In genomic region chr7:35258125-35258890, GRCh38 we compare ENCODE assay signal across 17 cellular contexts. TPM values are rescaled to one million over a fixed set of nuclear protein-coding genes. Genes with fewer than 3 reads are reported as not detected.
DNase-seq lines count a peak whose midpoint lies in the region; ATAC-seq and TF ChIP-seq lines count a peak whose summit lies in the region.
"Had no signal": no experiment of that assay in that cellular context is flagged by ENCODE, and none has a peak within 500 bp of the region (broad histone marks: within the 10 kb centered on the region; RNA-seq: fewer than 3 reads in every experiment).

No MANE protein-coding gene starts in this region.

- H3K9me2 ChIP-seq in neural cell (ENCODE audit: insufficient read depth, low read length), result no peaks in the 10 kb centered on the region

- H4K8ac ChIP-seq in IMR-90 (ENCODE audit: low read depth in 2 of 2, low read length in 2 of 2), result no peak overlapping the region

- no peak overlapping the region for H2AK5ac ChIP-seq in IMR-90 (ENCODE audit: low read depth, low read length)

- H2BK120ac ChIP-seq in IMR-90 (ENCODE audit: low read depth, low read length), result no peak overlapping the region

- peak overlapping the region; percentile 75 for H3K27ac Mint-ChIP-seq in T-helper 2 cell treated with Interferon-gamma antibody and Interleukin-4, amounts not matched to agents 5 μg/mL and 100 μg/mL, for 36 hours
- H3K27ac Mint-ChIP-seq in naive thymus-derived CD8-positive, alpha-beta T cell, result no peak overlapping the region
- H3K27ac Mint-ChIP-seq: activated T-helper 17 cell treated with anti-CD3 and anti-CD28 coated beads, Interleukin-2, amount 50 U/mL, for 72 hours had no signal

- CTCF ChIA-PET in IMR-90 (lab: Yijun Ruan, JAX), result no interaction called here

- BruUV-seq in IMR-90 (replicated peaks; lab: Mats Ljungman, UMichigan), result no TSS peak

- no peaks in the 10 kb centered on the region for H3K9me1 ChIP-seq in IMR-90 (ENCODE audit: insufficient read depth, low read length)

- H3K18ac ChIP-seq in IMR-90 (ENCODE audit: low read depth, low read length), result no peak overlapping the region

- H4K20me1 ChIP-seq in IMR-90 (ENCODE audit: insufficient read depth, low read length) (no peaks in the 10 kb centered on the region), neural cell (ENCODE audit: insufficient read depth) (no peaks in the 10 kb centered on the region)

- peaks cover 4% of the 10 kb centered on the region for H3K36me3 Mint-ChIP-seq in T-helper 2 cell treated with Interferon-gamma antibody and Interleukin-4, amounts not matched to agents 5 μg/mL and 100 μg/mL, for 36 hours (ENCODE audit: low read depth)
- H3K36me3 Mint-ChIP-seq in naive thymus-derived CD8-positive, alpha-beta T cell, result peaks cover 2 to 7% (median 2%) of the 10 kb centered on the region in 3 donors

- H3K4me1 ChIP-seq in IMR-90 (ENCODE audit: control insufficient read depth, insufficient read depth, low read length), result no peaks in the 10 kb centered on the region

- H3K4me3 ChIP-seq in IMR-90 (ENCODE audit: insufficient read depth, low read depth, low read length), result no peak overlapping the region
- peak overlapping the region; percentile 44 for H3K4me3 ChIP-seq in neural cell (ENCODE audit: low read length)
- H3K4me3 ChIP-seq: MG63, mucosa of descending colon had no signal

- H4K91ac ChIP-seq in IMR-90 (ENCODE audit: insufficient read depth, low read depth, low read length), result no peak overlapping the region

- no peak for TF ChIP-seq POLR2A in IMR-90 (IDR thresholded peaks at IDR 0.05; ENCODE audit: low read depth, low read length)

- TF ChIP-seq RAD21 in IMR-90 (IDR thresholded peaks at IDR 0.05; ENCODE audit: low read length) (no peak), neural cell (conservative IDR thresholded peaks at IDR 0.05) (no peak)

- H2AFZ ChIP-seq in IMR-90 (replicated peaks; ENCODE audit: low read length, poor library complexity) (peak overlapping the region; percentile 27), neural cell (ENCODE audit: low read depth, low read length) (no peak overlapping the region)

- no peaks in the 10 kb centered on the region for H3F3A ChIP-seq in neural cell (ENCODE audit: insufficient read depth, low read length, poor library complexity, severe bottlenecking)

- TF ChIP-seq CTCF in IMR-90 (conservative IDR thresholded peaks at IDR 0.05; ENCODE audit: low read depth, low read length), result no peak
- TF ChIP-seq CTCF in neural cell (IDR thresholded peaks at IDR 0.05; ENCODE audit: poor library complexity, severe bottlenecking), result no peak

- H3K4ac ChIP-seq in IMR-90 (ENCODE audit: low read depth, low read length), result no peak overlapping the region

- H3K79me2 ChIP-seq in neural cell (replicated peaks; ENCODE audit: insufficient read depth, low read length), result no peaks in the 10 kb centered on the region

- H3K4me1 Mint-ChIP-seq in T-helper 2 cell treated with Interferon-gamma antibody and Interleukin-4, amounts not matched to agents 5 μg/mL and 100 μg/mL, for 36 hours (ENCODE audit: low read depth), result peaks cover 4% of the 10 kb centered on the region
- H3K4me1 Mint-ChIP-seq in naive thymus-derived CD8-positive, alpha-beta T cell, result peaks cover 6 to 18% (median 11%) of the 10 kb centered on the region in 4 donors
- H3K4me1 Mint-ChIP-seq: activated T-helper 17 cell treated with anti-CD3 and anti-CD28 coated beads, Interleukin-2, amount 50 U/mL, for 72 hours had no signal

- in situ Hi-C loops in IMR-90 (cut with MboI; ENCODE audit: low sequenced_read_pairs), result no loop called here

- no peak overlapping the region for H3K14ac ChIP-seq in IMR-90 (replicated peaks; ENCODE audit: low read depth, low read length)

- H2BK5ac ChIP-seq in IMR-90 (ENCODE audit: low read depth, low read length, poor library complexity, severe bottlenecking), result no peak overlapping the region

- no peak overlapping the region for H3K23ac ChIP-seq in IMR-90 (ENCODE audit: low read depth, low read length)

- H3K4me3 Mint-ChIP-seq in T-helper 2 cell treated with Interferon-gamma antibody and Interleukin-4, amounts not matched to agents 5 μg/mL and 100 μg/mL, for 36 hours, result no peak overlapping the region
- H3K4me3 Mint-ChIP-seq in naive thymus-derived CD8-positive, alpha-beta T cell, result peak overlapping the region in 4 of 10 donors; percentile 3 to 59 (median 22)
- H3K4me3 Mint-ChIP-seq: activated T-helper 17 cell treated with anti-CD3 and anti-CD28 coated beads, Interleukin-2, amount 50 U/mL, for 72 hours had no signal

- peaks cover 20% of the 10 kb centered on the region; the same call in 1 of the 2 replicates for H3K9me3 ChIP-seq in IMR-90 (ENCODE audit: control insufficient read depth, insufficient read depth, low read length)
- H3K9me3 ChIP-seq in neural cell (ENCODE audit: low read length), result no peaks in the 10 kb centered on the region
- H3K9me3 ChIP-seq: MG63, mucosa of descending colon had no signal

- H3K9ac ChIP-seq in IMR-90 (ENCODE audit: low read depth, low read length), result no peak overlapping the region
- H3K9ac ChIP-seq in neural cell (ENCODE audit: low read length), result no peak overlapping the region

- POLR2A ChIA-PET in IMR-90 (lab: Charles Lee; ENCODE audit: unreplicated experiment), result no interaction called here
- POLR2A ChIA-PET in naive thymus-derived CD8-positive, alpha-beta T cell (lab: Charles Lee), result no interaction called here

- no peaks in the 10 kb centered on the region for H3K36me3 ChIP-seq in IMR-90 (ENCODE audit: control insufficient read depth, insufficient read depth, low read length)
- H3K36me3 ChIP-seq in neural cell (ENCODE audit: insufficient read depth, low read length), result no peaks in the 10 kb centered on the region
- H3K36me3 ChIP-seq: MG63 had no signal

- H3K9me3 Mint-ChIP-seq in T-helper 2 cell treated with Interferon-gamma antibody and Interleukin-4, amounts not matched to agents 5 μg/mL and 100 μg/mL, for 36 hours, result peaks cover 4% of the 10 kb centered on the region
- H3K9me3 Mint-ChIP-seq in naive thymus-derived CD8-positive, alpha-beta T cell, result peaks cover 0 to 19% (median 2%) of the 10 kb centered on the region in 9 donors
- H3K9me3 Mint-ChIP-seq: activated T-helper 17 cell treated with anti-CD3 and anti-CD28 coated beads, Interleukin-2, amount 50 U/mL, for 72 hours had no signal

- H3K4me2 ChIP-seq in IMR-90 (ENCODE audit: low read depth, low read length) (no peak overlapping the region), neural cell (ENCODE audit: low read length) (no peak overlapping the region)

- intact Hi-C loops in IMR-90 (cut with micrococcal nuclease), result no loop called here
- intact Hi-C loops in left ventricle myocardium superior (cut with micrococcal nuclease), result loop anchor here (10.0 kb wide), 1 partner anchor 166 kb away; no protein-coding TSS in a partner anchor

- WGBS in IMR-90 (ENCODE audit: extremely low coverage in 2 of 2, insufficient read length in 1 of 2), 2 experiments, result 12% methylated on average over 22 of the region's 50 CpGs; no CpG with 5 or more reads in 1 of the 2 experiments

- H3K27ac ChIP-seq in IMR-90 (ENCODE audit: insufficient read depth, low read length) (no peak overlapping the region), neural cell (ENCODE audit: low read length) (no peak overlapping the region)
- H3K27ac ChIP-seq: C4-2B had no signal

- H4K5ac ChIP-seq in IMR-90 (ENCODE audit: low read depth, low read length), result no peak overlapping the region

- dilution Hi-C loops in IMR-90 (cut with HindIII; ENCODE audit: low sequenced_read_pairs, unreplicated experiment), result no loop called here

- H2BK15ac ChIP-seq in IMR-90 (ENCODE audit: low read depth, low read length), result no peak overlapping the region

- H3K27me3 Mint-ChIP-seq in T-helper 2 cell treated with Interferon-gamma antibody and Interleukin-4, amounts not matched to agents 5 μg/mL and 100 μg/mL, for 36 hours (ENCODE audit: low read depth), result peaks cover 85% of the 10 kb centered on the region
- H3K27me3 Mint-ChIP-seq in naive thymus-derived CD8-positive, alpha-beta T cell, result peaks cover 51 to 85% (median 63%) of the 10 kb centered on the region in 5 donors

- H2BK20ac ChIP-seq in IMR-90 (ENCODE audit: low read depth, low read length), result no peak overlapping the region

- H3K27me3 ChIP-seq in IMR-90 (ENCODE audit: control insufficient read depth, insufficient read depth, low read length), result peaks cover 86% of the 10 kb centered on the region
- peaks cover 100% of the 10 kb centered on the region for H3K27me3 ChIP-seq in neural cell (ENCODE audit: insufficient read depth, low read depth, low read length)
- H3K27me3 ChIP-seq: MG63 had no signal

- no peak for ATAC-seq in IMR-90 (ENCODE audit: low read depth)
- no peak for ATAC-seq in left ventricle myocardium superior
- ATAC-seq in HG02840 (IDR thresholded peaks at IDR 0.05; ENCODE audit: low FRiP score, unreplicated experiment), result no peak
- ATAC-seq in naive thymus-derived CD8-positive, alpha-beta T cell, result no peak
- ATAC-seq: activated T-helper 17 cell treated with anti-CD3 and anti-CD28 coated beads, Interleukin-2, amount 50 U/mL, for 72 hours; mucosa of descending colon had no signal

- H2AK9ac ChIP-seq in IMR-90 (replicated peaks; ENCODE audit: low read depth, low read length, poor library complexity), result no peak overlapping the region

- H3K79me1 ChIP-seq in IMR-90 (ENCODE audit: low read depth in 1 of 2, low read length in 2 of 2), result no peaks in the 10 kb centered on the region

- DNase-seq in T-helper 2 cell treated with Interferon-gamma antibody and Interleukin-4, amounts not matched to agents 5 μg/mL and 100 μg/mL, for 36 hours (ENCODE audit: low spot score), result no peak
- no peak for DNase-seq in T-helper 2 cell
- no peak for DNase-seq in IMR-90
- peak; percentile 45 for DNase-seq in left ventricle myocardium superior
- no peak for DNase-seq in NK-92 (lab: John Stamatoyannopoulos, UW; ENCODE audit: unreplicated experiment)
- no peak for DNase-seq in naive thymus-derived CD8-positive, alpha-beta T cell
- DNase-seq: activated CD4-positive, alpha-beta T cell treated with anti-CD3 and anti-CD28 coated beads for 1 hour; effector memory CD4-positive, alpha-beta T cell; MG63; mucosa of descending colon; NCI-H2107; NCI-H774 had no signal

- no peak overlapping the region for H3K56ac ChIP-seq in IMR-90 (ENCODE audit: extremely low read depth, insufficient read depth, low read length)

- no peak for TF ChIP-seq EP300 in neural cell (conservative IDR thresholded peaks at IDR 0.05; ENCODE audit: poor library complexity, severe bottlenecking)

TF ChIP-seq in IMR-90, 13 proteins besides CTCF, POLR2A, EP300 and RAD21 (continues in another document):
- TF ChIP-seq MAZ (IDR thresholded peaks at IDR 0.05; ENCODE audit: borderline replicate concordance, low read depth, low read length) (no peak), BHLHE40 (IDR thresholded peaks at IDR 0.05; ENCODE audit: low read depth, low read length) (no peak)

RNA-seq across cellular contexts. Expression of gene TBX20, which starts 4.4 kb away (rescaled TPM):
- total RNA-seq in IMR-90 (2012; rRNA removed), result 0.28 and 0.36 TPM in 2 replicates
- 0.11 and 0.15 TPM in 2 replicates for polyA plus RNA-seq in IMR-90 (2012; rRNA removed)
- polyA plus RNA-seq in IMR-90 (2012; cell fraction: cytosol; rRNA removed), result 0.10 TPM in 2 replicates
- polyA plus RNA-seq in IMR-90 (2012; cell fraction: nucleus; rRNA removed; ENCODE audit: low replicate concordance), result 0.15 and 0.19 TPM in 2 replicates
- 193 TPM for total RNA-seq in left ventricle myocardium superior
- polyA plus RNA-seq in neural cell, result not detected in 2 replicates
- polyA minus RNA-seq in neural cell, result not detected in 2 replicates
- not detected for total RNA-seq in naive thymus-derived CD8-positive, alpha-beta T cell
- polyA plus RNA-seq in naive thymus-derived CD8-positive, alpha-beta T cell, result not detected
- total RNA-seq: posterior vena cava had no signal

Comparison
In these comparisons a context has a peak if more than half of its experiments do, and no peak if none do; other contexts are left out.
1. RNA of gene TBX20, which starts 4.4 kb away (total RNA-seq): 193 TPM in left ventricle myocardium superior (single experiment); 0.28 to 0.36 TPM in IMR-90 and not detected in naive thymus-derived CD8-positive, alpha-beta T cell; every median in the first group is over 100 times any median in the second.